Comparison of ENCODE assay signal across 17 cellular contexts in the genomic region with DNA sequence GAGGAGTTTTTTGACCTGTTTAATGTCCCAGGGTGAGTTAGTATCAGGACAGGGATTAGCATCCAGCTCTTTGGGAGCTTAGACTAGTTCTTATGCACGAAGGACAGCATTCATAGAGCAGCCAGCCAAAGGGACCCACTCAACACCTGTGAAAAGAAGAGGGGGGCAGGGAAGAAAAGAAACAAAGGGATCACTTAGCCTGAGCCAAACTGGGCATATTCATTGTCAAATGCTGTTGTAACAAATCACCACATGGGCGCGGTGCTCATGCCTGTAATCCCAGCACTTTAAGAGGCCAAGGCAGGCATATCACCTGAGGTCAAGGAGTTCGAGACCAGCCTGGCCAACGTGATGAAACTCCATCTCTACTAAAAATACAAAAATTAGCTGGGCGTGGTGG. TPM values are rescaled to one million over a fixed set of nuclear protein-coding genes. Genes with fewer than 3 reads are reported as not detected.
DNase-seq lines count a peak whose midpoint lies in the region; ATAC-seq and TF ChIP-seq lines count a peak whose summit lies in the region.
"Had no signal": no experiment of that assay in that cellular context is flagged by ENCODE, and none has a peak within 500 bp of the region (broad histone marks: within the 10 kb centered on the region; RNA-seq: fewer than 3 reads in every experiment).

No MANE protein-coding gene starts in this region.

- TF ChIP-seq CTCF in osteocyte (IDR thresholded peaks at IDR 0.05) (no peak), type B pancreatic cell (conservative IDR thresholded peaks at IDR 0.05) (no peak)

- H3K36me3 Mint-ChIP-seq in activated CD8-positive, alpha-beta memory T cell treated with anti-CD3 and anti-CD28 coated beads, Interleukin-2, amount 10 ng/mL, durations not matched to agents 7 days and 5 days = no peaks in the 10 kb centered on the region
- H3K36me3 Mint-ChIP-seq in osteocyte (ENCODE audit: unreplicated experiment) (no peaks in the 10 kb centered on the region), type B pancreatic cell (no peaks in the 10 kb centered on the region), immature natural killer cell (peaks cover 0 to 3% (median 0%) of the 10 kb centered on the region in 3 donors)

- peak; percentile 8 for DNase-seq in activated CD8-positive, alpha-beta memory T cell treated with anti-CD3 and anti-CD28 coated beads, Interleukin-2, amount 10 ng/mL, durations not matched to agents 7 days and 5 days
- DNase-seq in activated CD8-positive, alpha-beta memory T cell treated with anti-CD3 and anti-CD28 coated beads, Interleukin-2, amount 50 U/mL, for 4 hours = no peak
- DNase-seq in epithelial cell of prostate (ENCODE audit: low read depth, low spot score) (no peak), osteocyte (ENCODE audit: extremely low spot score, unreplicated experiment) (peak; percentile 19), type B pancreatic cell (ENCODE audit: extremely low spot score, unreplicated experiment) (peak; percentile 32), immature natural killer cell (no peak), NCI-H2107 (lab: John Stamatoyannopoulos, UW) (no peak), hepatic stellate cell (ENCODE audit: low spot score) (no peak)
- DNase-seq: ACHN; activated T-cell treated with anti-CD3 and anti-CD28 coated beads, Interleukin-2, amount 50 U/mL, for 24 hours; erythroblast; Kasumi-1; NCI-H526 treated with DMSO at 0.1 percent for 48 hours; T-helper 17 cell; upper lobe of left lung had no signal

- no peaks in the 10 kb centered on the region for H3K9me3 Mint-ChIP-seq in activated CD8-positive, alpha-beta memory T cell treated with anti-CD3 and anti-CD28 coated beads, Interleukin-2, amount 10 ng/mL, durations not matched to agents 7 days and 5 days (ENCODE audit: low read depth)
- H3K9me3 Mint-ChIP-seq in osteocyte (ENCODE audit: unreplicated experiment) (no peaks in the 10 kb centered on the region), type B pancreatic cell (peaks cover 4% of the 10 kb centered on the region), immature natural killer cell (no peaks in the 10 kb centered on the region)
- H3K9me3 Mint-ChIP-seq: activated T-cell treated with anti-CD3 and anti-CD28 coated beads, Interleukin-2, amount 50 U/mL, for 24 hours had no signal

- no peaks in the 10 kb centered on the region for H3K27me3 Mint-ChIP-seq in activated CD8-positive, alpha-beta memory T cell treated with anti-CD3 and anti-CD28 coated beads, Interleukin-2, amount 10 ng/mL, durations not matched to agents 7 days and 5 days
- H3K27me3 Mint-ChIP-seq in osteocyte (ENCODE audit: unreplicated experiment) (no peaks in the 10 kb centered on the region), type B pancreatic cell (no peaks in the 10 kb centered on the region), immature natural killer cell (ENCODE audit: low read depth in 3 of 3) (no peaks in the 10 kb centered on the region)
- H3K27me3 Mint-ChIP-seq: activated T-cell treated with anti-CD3 and anti-CD28 coated beads, Interleukin-2, amount 50 U/mL, for 24 hours; T-helper 17 cell had no signal

- no peak overlapping the region for H3K4me3 Mint-ChIP-seq in activated CD8-positive, alpha-beta memory T cell treated with anti-CD3 and anti-CD28 coated beads, Interleukin-2, amount 10 ng/mL, durations not matched to agents 7 days and 5 days
- H3K4me3 Mint-ChIP-seq in osteocyte (ENCODE audit: unreplicated experiment) (no peak overlapping the region), type B pancreatic cell (no peak overlapping the region), immature natural killer cell (no peak overlapping the region)
- H3K4me3 Mint-ChIP-seq: activated T-cell treated with anti-CD3 and anti-CD28 coated beads, Interleukin-2, amount 50 U/mL, for 24 hours; T-helper 17 cell had no signal

- no peak for ATAC-seq in activated CD8-positive, alpha-beta memory T cell treated with anti-CD3 and anti-CD28 coated beads, Interleukin-2, amount 10 ng/mL, durations not matched to agents 7 days and 5 days
- ATAC-seq: T-helper 17 cell had no signal

- CTCF ChIA-PET in activated CD8-positive, alpha-beta memory T cell treated with anti-CD3 and anti-CD28 coated beads, Interleukin-2, amount 10 ng/mL, durations not matched to agents 7 days and 5 days (lab: Charles Lee) = interaction anchor here (1.5 kb wide), 1 partner anchor 28 kb away, joined by 6 read pairs; no protein-coding TSS in a partner anchor

- no peak overlapping the region for H3K27ac Mint-ChIP-seq in activated CD8-positive, alpha-beta memory T cell treated with anti-CD3 and anti-CD28 coated beads, Interleukin-2, amount 10 ng/mL, durations not matched to agents 7 days and 5 days
- no peak overlapping the region for H3K27ac Mint-ChIP-seq in osteocyte (ENCODE audit: unreplicated experiment)
- no peak overlapping the region for H3K27ac Mint-ChIP-seq in type B pancreatic cell
- no peak overlapping the region for H3K27ac Mint-ChIP-seq in immature natural killer cell
- H3K27ac Mint-ChIP-seq: activated T-cell treated with anti-CD3 and anti-CD28 coated beads, Interleukin-2, amount 50 U/mL, for 24 hours; T-helper 17 cell had no signal

- H3K27ac ChIP-seq in epithelial cell of prostate = peak overlapping the region; percentile 45
- H3K27ac ChIP-seq: upper lobe of left lung had no signal

- H3K4me1 Mint-ChIP-seq in activated CD8-positive, alpha-beta memory T cell treated with anti-CD3 and anti-CD28 coated beads, Interleukin-2, amount 10 ng/mL, durations not matched to agents 7 days and 5 days = no peaks in the 10 kb centered on the region
- peaks cover 20% of the 10 kb centered on the region for H3K4me1 Mint-ChIP-seq in osteocyte (ENCODE audit: unreplicated experiment)
- H3K4me1 Mint-ChIP-seq in type B pancreatic cell (ENCODE audit: unreplicated experiment) = no peaks in the 10 kb centered on the region
- no peaks in the 10 kb centered on the region for H3K4me1 Mint-ChIP-seq in immature natural killer cell

RNA-seq across cellular contexts. Expression of a gene that starts 57.3 kb away (rescaled TPM):
- not detected for total RNA-seq in activated CD8-positive, alpha-beta memory T cell treated with anti-CD3 and anti-CD28 coated beads, Interleukin-2, amount 10 ng/mL, durations not matched to agents 7 days and 5 days
- total RNA-seq in osteocyte = not detected in 2 replicates
- 1.4 TPM in 1 of 2 replicates, not detected in the other for total RNA-seq in type B pancreatic cell (ENCODE audit: low replicate concordance)
- polyA plus RNA-seq in immature natural killer cell = not detected
- total RNA-seq: cerebellum, RPMI7951, T-helper 17 cell had no signal

Comparison
In these comparisons a context has a peak if more than half of its experiments do, and no peak if none do; other contexts are left out.
1. DNase-seq: peak in activated CD8-positive, alpha-beta memory T cell treated with anti-CD3 and anti-CD28 coated beads, Interleukin-2, amount 10 ng/mL, durations not matched to agents 7 days and 5 days (single experiment), osteocyte (single experiment) and type B pancreatic cell (single experiment); none in activated CD8-positive, alpha-beta memory T cell treated with anti-CD3 and anti-CD28 coated beads, Interleukin-2, amount 50 U/mL, for 4 hours (single experiment), epithelial cell of prostate (single experiment), immature natural killer cell (0 of 3), NCI-H2107 (single experiment) and hepatic stellate cell (single experiment).